Comparison of ENCODE assay signal across 1 cellular context in the genomic region with DNA sequence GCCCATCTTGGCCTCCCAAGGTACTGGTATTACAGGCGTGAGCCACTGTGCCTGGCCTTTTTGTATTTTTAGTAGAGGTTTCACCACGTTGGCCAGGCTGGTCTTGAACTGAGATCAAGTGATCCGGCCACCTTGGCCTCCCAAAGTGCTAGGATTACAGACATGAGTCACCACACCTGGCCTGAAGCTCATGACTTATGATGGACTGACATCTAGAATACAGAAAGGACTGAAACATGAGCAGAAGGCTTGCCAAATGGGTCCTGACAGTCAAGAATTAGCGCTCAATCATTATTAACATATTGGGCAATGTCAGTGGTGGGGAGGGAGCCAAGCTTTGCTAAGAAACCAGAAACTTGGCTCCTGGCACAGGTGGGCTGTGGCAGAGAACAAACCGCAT.
TF ChIP-seq lines count a peak whose summit lies in the region.

No MANE protein-coding gene starts in this region.

TF ChIP-seq in A549, 52 proteins besides CTCF, POLR2A, EP300 and RAD21:
- TF ChIP-seq, protein P1, sequence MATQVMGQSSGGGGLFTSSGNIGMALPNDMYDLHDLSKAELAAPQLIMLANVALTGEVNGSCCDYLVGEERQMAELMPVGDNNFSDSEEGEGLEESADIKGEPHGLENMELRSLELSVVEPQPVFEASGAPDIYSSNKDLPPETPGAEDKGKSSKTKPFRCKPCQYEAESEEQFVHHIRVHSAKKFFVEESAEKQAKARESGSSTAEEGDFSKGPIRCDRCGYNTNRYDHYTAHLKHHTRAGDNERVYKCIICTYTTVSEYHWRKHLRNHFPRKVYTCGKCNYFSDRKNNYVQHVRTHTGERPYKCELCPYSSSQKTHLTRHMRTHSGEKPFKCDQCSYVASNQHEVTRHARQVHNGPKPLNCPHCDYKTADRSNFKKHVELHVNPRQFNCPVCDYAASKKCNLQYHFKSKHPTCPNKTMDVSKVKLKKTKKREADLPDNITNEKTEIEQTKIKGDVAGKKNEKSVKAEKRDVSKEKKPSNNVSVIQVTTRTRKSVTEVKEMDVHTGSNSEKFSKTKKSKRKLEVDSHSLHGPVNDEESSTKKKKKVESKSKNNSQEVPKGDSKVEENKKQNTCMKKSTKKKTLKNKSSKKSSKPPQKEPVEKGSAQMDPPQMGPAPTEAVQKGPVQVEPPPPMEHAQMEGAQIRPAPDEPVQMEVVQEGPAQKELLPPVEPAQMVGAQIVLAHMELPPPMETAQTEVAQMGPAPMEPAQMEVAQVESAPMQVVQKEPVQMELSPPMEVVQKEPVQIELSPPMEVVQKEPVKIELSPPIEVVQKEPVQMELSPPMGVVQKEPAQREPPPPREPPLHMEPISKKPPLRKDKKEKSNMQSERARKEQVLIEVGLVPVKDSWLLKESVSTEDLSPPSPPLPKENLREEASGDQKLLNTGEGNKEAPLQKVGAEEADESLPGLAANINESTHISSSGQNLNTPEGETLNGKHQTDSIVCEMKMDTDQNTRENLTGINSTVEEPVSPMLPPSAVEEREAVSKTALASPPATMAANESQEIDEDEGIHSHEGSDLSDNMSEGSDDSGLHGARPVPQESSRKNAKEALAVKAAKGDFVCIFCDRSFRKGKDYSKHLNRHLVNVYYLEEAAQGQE (IDR thresholded peaks at IDR 0.05): no peak
- no peak for TF ChIP-seq FOSL2 (IDR thresholded peaks at IDR 0.05)
- peak; percentile 14; the same call in 1 of the 2 replicates for TF ChIP-seq FOSL2 (CRISPR knock-in tag; IDR thresholded peaks at IDR 0.05)
- TF ChIP-seq JUN (IDR thresholded peaks at IDR 0.05): no peak
- TF ChIP-seq HOXB13 (CRISPR knock-in tag; IDR thresholded peaks at IDR 0.05; ENCODE audit: low read depth): no peak
- no peak for TF ChIP-seq NPAS2 (CRISPR knock-in tag; IDR thresholded peaks at IDR 0.05; ENCODE audit: borderline replicate concordance)
- TF ChIP-seq HOXB5 (CRISPR knock-in tag; IDR thresholded peaks at IDR 0.05): no peak
